In the genomic region with DNA sequence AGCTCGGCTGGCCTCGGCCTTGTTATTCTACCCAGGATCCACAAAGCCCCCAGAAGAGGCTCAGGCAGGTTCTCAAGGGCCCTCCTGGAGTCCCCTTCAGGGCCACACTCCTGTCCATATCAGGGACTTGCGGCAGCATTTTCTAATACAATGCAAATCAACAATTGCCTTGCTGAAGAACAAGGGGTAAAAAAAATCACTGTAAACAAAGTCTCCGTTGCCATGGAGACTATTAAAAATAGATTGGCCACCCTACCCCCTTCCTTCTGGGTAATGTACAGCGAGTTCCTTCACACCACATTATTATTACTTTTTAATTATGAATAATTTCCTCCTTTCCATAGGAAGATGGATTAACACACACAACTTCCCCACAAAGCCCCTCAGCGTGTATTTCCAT, we compare ENCODE assay signal across 19 cellular contexts.
DNase-seq lines count a peak whose midpoint lies in the region; ATAC-seq, FAIRE-seq and TF ChIP-seq lines count a peak whose summit lies in the region.
"Had no signal": no experiment of that assay in that cellular context is flagged by ENCODE, and none has a peak within 500 bp of the region (broad histone marks: within the 10 kb centered on the region; RNA-seq: fewer than 3 reads in every experiment).

No MANE protein-coding gene starts in this region.

- 0% methylated on average over 6 of the region's 6 CpGs for WGBS in K562 (ENCODE audit: insufficient coverage, low coverage, missing lambda C conversion rate)
- 39 to 51% (median 44%) methylated on average over 6 of the region's 6 CpGs for WGBS in small intestine, 3 donors

- H3K4me1 ChIP-seq in K562 (replicated peaks in 1 of 2; ENCODE audit: control insufficient read depth in 2 of 2, insufficient read depth in 2 of 2, low read length in 2 of 2) (no peaks in the 10 kb centered on the region), small intestine (ENCODE audit: control insufficient read depth in 2 of 2, insufficient read depth in 1 of 2, low read depth in 1 of 2, low read length in 1 of 2) (no peaks in the 10 kb centered on the region)

- H4K20me1 ChIP-seq in K562 (replicated peaks; ENCODE audit: control insufficient read depth, insufficient read depth, low read length) = peaks cover 10% of the 10 kb centered on the region

- H2AFZ ChIP-seq in K562 (ENCODE audit: low read depth, low read length) = no peak overlapping the region

- CTCF ChIA-PET in K562 (lab: Yijun Ruan, JAX; ENCODE audit: low intra/inter-chr PET ratio) = no interaction called here

- no TSS peak for BruUV-seq in K562 (replicated peaks; lab: Mats Ljungman, UMichigan)

- no peaks in the 10 kb centered on the region for H3K9me1 ChIP-seq in K562 (ENCODE audit: control insufficient read depth, insufficient read depth, low read length)

- H3K4me3 ChIP-seq in K562 = no peak overlapping the region
- H3K4me3 ChIP-seq in small intestine (ENCODE audit: low read depth in 1 of 2, low read length in 2 of 2) = no peak overlapping the region

- H3K27me3 ChIP-seq in K562 (ENCODE audit: control insufficient read depth in 2 of 2, insufficient read depth in 2 of 2, low read length in 2 of 2) (peaks cover 11 to 62% of the 10 kb centered on the region in 2 experiments; a peak in 4 of 5 replicates), small intestine (ENCODE audit: control insufficient read depth in 2 of 2, insufficient read depth in 2 of 2, low read length in 2 of 2) (peaks cover 0 to 2% of the 10 kb centered on the region in 2 donors)

- TF ChIP-seq EP300 in K562 (IDR thresholded peaks at IDR 0.05; ENCODE audit: low read length) = no peak

- no peak for TF ChIP-seq CTCF in K562 (IDR thresholded peaks at IDR 0.05 in 2 of 3, conservative IDR thresholded peaks at IDR 0.05 in 1 of 3; ENCODE audit: insufficient read depth in 2 of 3, low read depth in 1 of 3, low read length in 3 of 3)

- POLR2A ChIA-PET in K562 (lab: Yijun Ruan, JAX) = no interaction called here

- TF ChIP-seq RAD21 in K562 (CRISPR knock-in tag; conservative IDR thresholded peaks at IDR 0.05 in 1 of 2, IDR thresholded peaks at IDR 0.05 in 1 of 2) = no peak

- H3K36me3 ChIP-seq in K562 (ENCODE audit: control insufficient read depth, insufficient read depth, low read length) (no peaks in the 10 kb centered on the region), small intestine (ENCODE audit: control insufficient read depth in 2 of 2, insufficient read depth in 2 of 2, low read length in 2 of 2) (no peaks in the 10 kb centered on the region)

- no peak for TF ChIP-seq POLR2A in K562 (conservative IDR thresholded peaks at IDR 0.05)

- ATAC-seq in K562 = no peak
- ATAC-seq in HG02763 (IDR thresholded peaks at IDR 0.05; ENCODE audit: unreplicated experiment) = no peak
- ATAC-seq: PC-3 had no signal

- no peak overlapping the region for H3K9ac ChIP-seq in K562 (ENCODE audit: insufficient read depth in 1 of 2, low read depth in 2 of 2, low read length in 2 of 2)

- H3K9me3 ChIP-seq in K562 (replicated peaks; ENCODE audit: control insufficient read depth, insufficient read depth, low read depth, low read length) = peaks cover 2% of the 10 kb centered on the region; the same call in 1 of the 2 replicates
- H3K9me3 ChIP-seq in small intestine (ENCODE audit: control insufficient read depth, low read depth) = no peaks in the 10 kb centered on the region

- intact Hi-C loops in K562 (cut with micrococcal nuclease) = no loop called here

- FAIRE-seq in K562 (lab: Jason Lieb, UNC) = no peak
- no peak for FAIRE-seq in small intestine (lab: Jason Lieb, UNC)
- FAIRE-seq: D721Med, H54 had no signal

- DNase-seq in NCI-H2171 treated with DMSO at 0.1 percent for 48 hours (lab: John Stamatoyannopoulos, UW) (peak; percentile 55), NCI-H2171 (lab: John Stamatoyannopoulos, UW) (no peak), NCI-H2029 (lab: John Stamatoyannopoulos, UW) (peak; percentile 49), K562 (ENCODE audit: extremely low read depth in 1 of 4, low spot score in 3 of 4) (no peak), small intestine (no peak), NCI-H1930 (lab: John Stamatoyannopoulos, UW) (no peak)
- DNase-seq: 8988T, DMS53, Kasumi-1, NCI-H1417 treated with DMSO at 0.1 percent for 48 hours, NCI-H2081 treated with DMSO at 0.1 percent for 48 hours, NCI-H2227 treated with DMSO at 0.1 percent for 48 hours, PC-3, SHP77 had no signal

- in situ Hi-C loops in K562 (cut with MboI) = no loop called here

- H3K27ac ChIP-seq in K562 (ENCODE audit: extremely low read depth, low read depth, low read length) = no peak overlapping the region
- H3K27ac ChIP-seq in temporal lobe (ENCODE audit: low read depth, low read length) = peak overlapping the region; percentile 33
- no peak overlapping the region for H3K27ac ChIP-seq in small intestine (ENCODE audit: low read depth in 1 of 2, low read length in 1 of 2)
- H3K27ac ChIP-seq: C4-2B had no signal

- H3K4me2 ChIP-seq in K562 (ENCODE audit: insufficient read depth, low read length) = no peak overlapping the region

- H3K79me2 ChIP-seq in K562 (ENCODE audit: control insufficient read depth, insufficient read depth, low read length) = no peaks in the 10 kb centered on the region

TF ChIP-seq in K562, 482 proteins besides CTCF, POLR2A, EP300 and RAD21:
- TF ChIP-seq, protein P1, sequence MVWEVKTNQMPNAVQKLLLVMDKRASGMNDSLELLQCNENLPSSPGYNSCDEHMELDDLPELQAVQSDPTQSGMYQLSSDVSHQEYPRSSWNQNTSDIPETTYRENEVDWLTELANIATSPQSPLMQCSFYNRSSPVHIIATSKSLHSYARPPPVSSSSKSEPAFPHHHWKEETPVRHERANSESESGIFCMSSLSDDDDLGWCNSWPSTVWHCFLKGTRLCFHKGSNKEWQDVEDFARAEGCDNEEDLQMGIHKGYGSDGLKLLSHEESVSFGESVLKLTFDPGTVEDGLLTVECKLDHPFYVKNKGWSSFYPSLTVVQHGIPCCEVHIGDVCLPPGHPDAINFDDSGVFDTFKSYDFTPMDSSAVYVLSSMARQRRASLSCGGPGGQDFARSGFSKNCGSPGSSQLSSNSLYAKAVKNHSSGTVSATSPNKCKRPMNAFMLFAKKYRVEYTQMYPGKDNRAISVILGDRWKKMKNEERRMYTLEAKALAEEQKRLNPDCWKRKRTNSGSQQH (CRISPR knock-in tag; IDR thresholded peaks at IDR 0.05) = no peak
- TF ChIP-seq KLF16 (IDR thresholded peaks at IDR 0.05) (no peak), RFX1 (IDR thresholded peaks at IDR 0.05) (peak; percentile 69)

Comparison
In these comparisons a context has a peak if more than half of its experiments do, and no peak if none do; other contexts are left out.
1. DNase-seq: peak in NCI-H2171 treated with DMSO at 0.1 percent for 48 hours (single experiment) and NCI-H2029 (single experiment); none in NCI-H2171 (single experiment), K562 (0 of 4), small intestine (single experiment) and NCI-H1930 (0 of 2).